4 cellular contexts compared by ENCODE assay signal in the genomic region with DNA sequence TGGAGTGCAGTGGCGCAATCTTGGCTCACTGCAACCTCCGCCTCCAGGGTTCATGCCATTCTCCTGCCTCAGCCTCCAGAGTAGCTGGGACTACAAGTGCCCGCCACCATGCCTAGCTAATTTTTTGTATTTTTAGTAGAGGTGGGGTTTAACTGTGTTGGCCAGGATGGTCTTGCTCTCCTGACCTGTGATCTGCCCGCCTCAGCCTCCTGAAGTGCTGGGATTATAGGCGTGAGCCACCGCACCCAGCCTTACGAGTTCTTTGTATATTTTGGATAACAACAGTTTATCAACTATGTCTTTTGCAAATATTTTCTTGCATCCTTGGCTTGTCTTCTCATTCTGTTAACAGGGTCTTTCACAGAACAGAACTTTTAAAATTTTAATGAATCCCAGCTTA. TPM values are rescaled to one million over a fixed set of nuclear protein-coding genes. Genes with fewer than 3 reads are reported as not detected.
"Had no signal": no experiment of that assay in that cellular context is flagged by ENCODE, and none has a peak within 500 bp of the region (broad histone marks: within the 10 kb centered on the region; RNA-seq: fewer than 3 reads in every experiment).

No MANE protein-coding gene starts in this region.

RNA-seq across cellular contexts. Expression of a gene that starts 43.2 kb away (rescaled TPM):
- total RNA-seq: ascending aorta, astrocyte, cardiac muscle cell, chondrocyte had no signal
